7 cellular contexts compared by ENCODE assay signal in genomic region chr1:167631987-167632680, GRCh38. TPM values are rescaled to one million over a fixed set of nuclear protein-coding genes. Genes with fewer than 3 reads are reported as not detected.
DNase-seq lines count a peak whose midpoint lies in the region; ATAC-seq and TF ChIP-seq lines count a peak whose summit lies in the region.

No MANE protein-coding gene starts in this region.

- H3K27me3 ChIP-seq in esophagus (ENCODE audit: control insufficient read depth in 1 of 2, insufficient read depth in 2 of 2, low read length in 2 of 2), result no peaks in the 10 kb centered on the region
- H3K27me3 ChIP-seq in prostate gland (replicated peaks; ENCODE audit: insufficient read depth), result no peaks in the 10 kb centered on the region

- 0 out of 2 replicates have a peak, but pooled peaks have one; percentile 30 for TF ChIP-seq POLR2A in Raji (IDR thresholded peaks at IDR 0.05; ENCODE audit: insufficient read depth, low read depth, low read length)
- TF ChIP-seq POLR2A in prostate gland (IDR thresholded peaks at IDR 0.05), result no peak

- TF ChIP-seq CTCF in prostate gland (IDR thresholded peaks at IDR 0.05), result no peak

- ATAC-seq in GM21390 (IDR thresholded peaks at IDR 0.05; ENCODE audit: unreplicated experiment), result peak; percentile 30
- ATAC-seq in stimulated activated naive CD8-positive, alpha-beta T cell treated with anti-CD3 and anti-CD28 coated beads, Interleukin-15, Interleukin-2, amounts not matched to agents 100 U/mL and 50 U/mL, for 24 hours, result no peak
- no peak for ATAC-seq in HG03135 (IDR thresholded peaks at IDR 0.05; ENCODE audit: unreplicated experiment)

- H3K9me3 ChIP-seq in esophagus (ENCODE audit: control insufficient read depth in 2 of 2, insufficient read depth in 1 of 2, low read depth in 1 of 2, low read length in 1 of 2), result no peaks in the 10 kb centered on the region
- H3K9me3 ChIP-seq in prostate gland, result no peaks in the 10 kb centered on the region

- H3K4me3 ChIP-seq in esophagus (ENCODE audit: low read depth in 1 of 2, low read length in 2 of 2), result peak overlapping the region in 1 of 2 donors; percentile 57
- H3K4me3 ChIP-seq in prostate gland, result no peak overlapping the region

- no peaks in the 10 kb centered on the region for H3K36me3 ChIP-seq in esophagus (ENCODE audit: control insufficient read depth in 2 of 2, insufficient read depth in 2 of 2, low read length in 1 of 2)
- no peaks in the 10 kb centered on the region for H3K36me3 ChIP-seq in prostate gland

- WGBS in esophagus, 2 donors, result 72 to 81% methylated on average over 5 of the region's 5 CpGs
- 83% methylated on average over 5 of the region's 5 CpGs for WGBS in prostate gland

- intact Hi-C loops in prostate gland (cut with DNase I), result loop anchor here (10.0 kb wide), 1 partner anchor 53 kb away; no protein-coding TSS in a partner anchor

- H3K27ac ChIP-seq in esophagus (ENCODE audit: low read depth in 2 of 2, low read length in 1 of 2) (peak overlapping the region; percentile 37 to 50), prostate gland (no peak overlapping the region)

- peaks cover 0 to 3% of the 10 kb centered on the region in 2 donors for H3K4me1 ChIP-seq in esophagus (ENCODE audit: control insufficient read depth in 2 of 2, insufficient read depth in 2 of 2, low read length in 1 of 2)
- H3K4me1 ChIP-seq in prostate gland (replicated peaks), result no peaks in the 10 kb centered on the region

- DNase-seq in stimulated activated naive CD8-positive, alpha-beta T cell treated with anti-CD3 and anti-CD28 coated beads, Interleukin-15, Interleukin-2, amounts not matched to agents 100 U/mL and 50 U/mL, for 24 hours, result peak; percentile 45
- DNase-seq in LoVo (ENCODE audit: low spot score) (no peak), prostate gland (ENCODE audit: low spot score) (no peak)

RNA-seq across cellular contexts. Expression of gene RCSD1, which starts 2.1 kb away (rescaled TPM):
- 1 to 10 TPM; 1.5 to 1.7 TPM for polyA plus RNA-seq in esophagus
- total RNA-seq in prostate gland, result 10 to 100 TPM in 1 of 2 donors, 1 to 10 TPM in 1; 2.8 to 13.8 TPM

Comparison
In these comparisons a context has a peak if more than half of its experiments do, and no peak if none do; other contexts are left out.
1. H3K27ac ChIP-seq: peak in esophagus (2 of 2); none in prostate gland (0 of 2).